Comparison of ENCODE assay signal across 19 cellular contexts in genomic region chr11:126817523-126818450, GRCh38.
"Had no signal": no experiment of that assay in that cellular context is flagged by ENCODE, and none has a peak within 500 bp of the region (broad histone marks: within the 10 kb centered on the region; RNA-seq: fewer than 3 reads in every experiment).

No MANE protein-coding gene starts in this region.

- H3K27me3 ChIP-seq: adrenal gland, cardiac muscle cell, stomach, testis, upper lobe of left lung had no signal

- H3K4me2 ChIP-seq: hepatocyte had no signal

- H3K9me3 ChIP-seq: adrenal gland, stomach, testis, upper lobe of left lung had no signal

- H3K4me1 Mint-ChIP-seq: activated B cell treated with CpG ODN at 0.5 μM for 24 hours; activated naive CD4-positive, alpha-beta T cell treated with anti-CD3 and anti-CD28 coated beads, Interleukin-2, amount 50 U/mL, for 24 hours; natural killer cell had no signal

- H3K27ac ChIP-seq: adrenal gland, cardiac muscle cell, epithelial cell of prostate, hepatocyte, testis, upper lobe of left lung had no signal

- H2AFZ ChIP-seq: hepatocyte had no signal

- H3K79me2 ChIP-seq: hepatocyte had no signal

- DNase-seq: activated B cell treated with CpG ODN at 0.5 μM for 24 hours; activated CD4-positive, alpha-beta T cell treated with anti-CD3 and anti-CD28 coated beads for 48 hours; activated CD8-positive, alpha-beta T cell treated with anti-CD3 and anti-CD28 coated beads for 36 hours; activated effector memory CD4-positive, alpha-beta T cell treated with Interleukin-2 at 50 U/mL for 16 hours; activated T-cell treated with anti-CD3 and anti-CD28 coated beads, Interleukin-2, amount 50 U/mL, for 4 hours; adrenal gland; islet precursor cell; mammary epithelial cell; natural killer cell; retina; stimulated activated CD4-positive, alpha-beta T cell treated with anti-CD3 and anti-CD28 coated beads, Interleukin-4, amount 100 ng/mL, for 24 hours; stomach; testis; upper lobe of left lung had no signal

- H3K4me3 ChIP-seq: adrenal gland, cardiac muscle cell, hepatocyte, stomach, testis, upper lobe of left lung had no signal

- H3K27me3 Mint-ChIP-seq: activated B cell treated with CpG ODN at 0.5 μM for 24 hours had no signal

- H3K4me1 ChIP-seq: adrenal gland, testis had no signal

- H3K36me3 ChIP-seq: adrenal gland, cardiac muscle cell, stomach, upper lobe of left lung had no signal

- H3K9me3 Mint-ChIP-seq: activated B cell treated with CpG ODN at 0.5 μM for 24 hours; activated CD8-positive, alpha-beta T cell treated with anti-CD3 and anti-CD28 coated beads for 36 hours; activated naive CD4-positive, alpha-beta T cell treated with anti-CD3 and anti-CD28 coated beads, Interleukin-2, amount 50 U/mL, for 24 hours; activated T-cell treated with anti-CD3 and anti-CD28 coated beads, Interleukin-2, amount 50 U/mL, for 4 hours; natural killer cell; T-helper 1 cell treated with Interleukin-12 subunit alpha and Interleukin-12 subunit beta and Interleukin-4 antibody, amounts not matched to agents 30 μg/mL and 1 μg/mL, for 36 hours had no signal

- H3K4me3 Mint-ChIP-seq: activated B cell treated with CpG ODN at 0.5 μM for 24 hours; activated CD8-positive, alpha-beta T cell treated with anti-CD3 and anti-CD28 coated beads for 36 hours; activated naive CD4-positive, alpha-beta T cell treated with anti-CD3 and anti-CD28 coated beads, Interleukin-2, amount 50 U/mL, for 24 hours; activated T-cell treated with anti-CD3 and anti-CD28 coated beads, Interleukin-2, amount 50 U/mL, for 4 hours; natural killer cell; T-helper 1 cell treated with Interleukin-12 subunit alpha and Interleukin-12 subunit beta and Interleukin-4 antibody, amounts not matched to agents 30 μg/mL and 1 μg/mL, for 36 hours had no signal

- H3K27ac Mint-ChIP-seq: activated B cell treated with CpG ODN at 0.5 μM for 24 hours; activated CD8-positive, alpha-beta T cell treated with anti-CD3 and anti-CD28 coated beads for 36 hours; activated naive CD4-positive, alpha-beta T cell treated with anti-CD3 and anti-CD28 coated beads, Interleukin-2, amount 50 U/mL, for 24 hours; natural killer cell; T-helper 1 cell treated with Interleukin-12 subunit alpha and Interleukin-12 subunit beta and Interleukin-4 antibody, amounts not matched to agents 30 μg/mL and 1 μg/mL, for 36 hours had no signal

- H3K36me3 Mint-ChIP-seq: activated naive CD4-positive, alpha-beta T cell treated with anti-CD3 and anti-CD28 coated beads, Interleukin-2, amount 50 U/mL, for 24 hours; natural killer cell had no signal
